ENCODE assay signal across 21 cellular contexts in the genomic region with DNA sequence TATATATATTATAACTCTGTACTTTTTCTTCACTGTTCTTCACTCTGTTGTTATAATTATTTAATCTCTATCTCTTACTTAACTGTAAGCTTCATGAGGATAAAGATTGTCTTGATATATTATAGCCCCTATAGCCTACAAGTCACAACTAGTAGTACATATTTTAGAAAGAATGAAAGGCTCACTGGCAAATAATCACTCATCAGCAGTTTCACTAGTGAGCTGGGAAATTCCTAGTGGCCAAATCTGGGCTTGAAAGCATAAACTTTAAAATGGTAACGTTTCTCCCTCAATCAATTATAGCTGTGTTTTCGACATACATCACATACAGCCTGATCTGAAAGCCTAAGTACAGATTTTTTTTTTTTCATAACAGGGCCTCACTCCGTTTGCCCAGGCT. TPM values are rescaled to one million over a fixed set of nuclear protein-coding genes. Genes with fewer than 3 reads are reported as not detected.
DNase-seq lines count a peak whose midpoint lies in the region; ATAC-seq, FAIRE-seq and TF ChIP-seq lines count a peak whose summit lies in the region.
"Had no signal": no experiment of that assay in that cellular context is flagged by ENCODE, and none has a peak within 500 bp of the region (broad histone marks: within the 10 kb centered on the region; RNA-seq: fewer than 3 reads in every experiment).

No MANE protein-coding gene starts in this region.

- H4K20me1 ChIP-seq in GM23338 (replicated peaks; ENCODE audit: insufficient read depth) (no peaks in the 10 kb centered on the region), K562 (replicated peaks; ENCODE audit: control insufficient read depth, insufficient read depth, low read length) (no peaks in the 10 kb centered on the region)

- no peak overlapping the region for H3K9ac ChIP-seq in K562 (ENCODE audit: insufficient read depth in 1 of 2, low read depth in 2 of 2, low read length in 2 of 2)

- no peak overlapping the region for H2AFZ ChIP-seq in GM23338
- no peak overlapping the region for H2AFZ ChIP-seq in K562 (ENCODE audit: low read depth, low read length)

- TF ChIP-seq CTCF in GM12865 (IDR thresholded peaks at IDR 0.05; ENCODE audit: insufficient read depth, low read depth, low read length, missing control alignments) (no peak), GM23338 (conservative IDR thresholded peaks at IDR 0.05; ENCODE audit: low read depth in 2 of 2) (no peak), K562 (IDR thresholded peaks at IDR 0.05 in 2 of 3, conservative IDR thresholded peaks at IDR 0.05 in 1 of 3; ENCODE audit: insufficient read depth in 2 of 3, low read depth in 1 of 3, low read length in 3 of 3) (no peak), osteocyte (IDR thresholded peaks at IDR 0.05) (no peak)

- intact Hi-C loops in K562 (cut with micrococcal nuclease) = no loop called here
- intact Hi-C loops in left colon (cut with DNase I, micrococcal nuclease) = no loop called here

- H3F3A ChIP-seq in GM23338 (replicated peaks; ENCODE audit: low read depth) = no peaks in the 10 kb centered on the region

- no peak for TF ChIP-seq RAD21 in K562 (CRISPR knock-in tag; conservative IDR thresholded peaks at IDR 0.05 in 1 of 2, IDR thresholded peaks at IDR 0.05 in 1 of 2)

- POLR2A ChIA-PET in K562 (lab: Yijun Ruan, JAX) = interaction anchor here (2.7 kb wide), 1 partner anchor 11 kb away, joined by 7 read pairs; no protein-coding TSS in a partner anchor

- no peak for TF ChIP-seq POLR2A in K562 (conservative IDR thresholded peaks at IDR 0.05)

- H3K27me3 Mint-ChIP-seq in GM23338 (ENCODE audit: insufficient read depth, low read depth, poor library complexity) = no peaks in the 10 kb centered on the region
- no peaks in the 10 kb centered on the region for H3K27me3 Mint-ChIP-seq in osteocyte (ENCODE audit: unreplicated experiment)
- H3K27me3 Mint-ChIP-seq: CD4-positive, CD25-positive, alpha-beta regulatory T cell had no signal

- in situ Hi-C loops in K562 (cut with MboI) = no loop called here

- no peak for FAIRE-seq in K562 (lab: Jason Lieb, UNC)

- H3K4me3 ChIP-seq in GM12865 (ENCODE audit: low read depth, low read length) (no peak overlapping the region), GM23338 (no peak overlapping the region), K562 (no peak overlapping the region)

- H3K4me1 Mint-ChIP-seq in GM23338 (peaks cover 34% of the 10 kb centered on the region), osteocyte (ENCODE audit: unreplicated experiment) (peaks cover 7% of the 10 kb centered on the region)

- H3K4me3 Mint-ChIP-seq in GM23338 (no peak overlapping the region; the same call in 2 of the 3 replicates), osteocyte (ENCODE audit: unreplicated experiment) (no peak overlapping the region)
- H3K4me3 Mint-ChIP-seq: CD4-positive, CD25-positive, alpha-beta regulatory T cell had no signal

- TF ChIP-seq EP300 in K562 (IDR thresholded peaks at IDR 0.05; ENCODE audit: low read length) = no peak

- DNase-seq in GM12865 (ENCODE audit: low read depth) (peak; percentile 51), GM23338 (ENCODE audit: low spot score) (no peak), K562 (ENCODE audit: extremely low read depth in 1 of 4, low spot score in 3 of 4) (no peak), osteocyte (ENCODE audit: extremely low spot score, unreplicated experiment) (no peak), left colon (no peak), NCI-H1694 (lab: John Stamatoyannopoulos, UW) (no peak)
- DNase-seq: BE2C; CD4-positive, CD25-positive, alpha-beta regulatory T cell; COR-L47; DMS 273 treated with DMSO at 0.1 percent for 48 hours; DND-41; NCI-H187; NCI-H2107; NCI-H510A treated with DMSO at 0.1 percent for 48 hours; NCI-H774; SIG-M5; T-helper 1 cell had no signal

- H3K9me3 Mint-ChIP-seq in GM23338 = no peaks in the 10 kb centered on the region
- no peaks in the 10 kb centered on the region for H3K9me3 Mint-ChIP-seq in osteocyte (ENCODE audit: unreplicated experiment)
- H3K9me3 Mint-ChIP-seq: CD4-positive, CD25-positive, alpha-beta regulatory T cell had no signal

- 72% methylated on average over 2 of the region's 3 CpGs for WGBS in K562 (ENCODE audit: insufficient coverage, low coverage, missing lambda C conversion rate)

- no peaks in the 10 kb centered on the region for H3K9me3 ChIP-seq in K562 (replicated peaks; ENCODE audit: control insufficient read depth, insufficient read depth, low read depth, low read length)
- H3K9me3 ChIP-seq: BE2C had no signal

- H3K9me2 ChIP-seq in GM23338 (ENCODE audit: insufficient read depth) = no peaks in the 10 kb centered on the region

- peaks cover 34% of the 10 kb centered on the region for H3K79me2 ChIP-seq in GM23338 (replicated peaks; ENCODE audit: insufficient read depth)
- 0 out of 3 replicates have a peak, but pooled peaks cover 8% of the 10 kb centered on the region for H3K79me2 ChIP-seq in K562 (ENCODE audit: control insufficient read depth, insufficient read depth, low read length)

- H3K27ac Mint-ChIP-seq in GM23338 (peak overlapping the region; percentile 50; the same call in 1 of the 2 replicates), osteocyte (ENCODE audit: unreplicated experiment) (no peak overlapping the region)

- no peaks in the 10 kb centered on the region for H3K9me1 ChIP-seq in K562 (ENCODE audit: control insufficient read depth, insufficient read depth, low read length)

- H3K36me3 ChIP-seq in GM23338 (ENCODE audit: insufficient read depth) (peaks cover 33% of the 10 kb centered on the region), K562 (ENCODE audit: control insufficient read depth, insufficient read depth, low read length) (peaks cover 92% of the 10 kb centered on the region)

- CTCF ChIA-PET in K562 (lab: Yijun Ruan, JAX; ENCODE audit: low intra/inter-chr PET ratio) = no interaction called here

- H3K36me3 Mint-ChIP-seq in GM23338 (ENCODE audit: low read depth) = peaks cover 92% of the 10 kb centered on the region
- H3K36me3 Mint-ChIP-seq in osteocyte (ENCODE audit: unreplicated experiment) = no peaks in the 10 kb centered on the region

- H3K4me2 ChIP-seq in GM23338 (no peak overlapping the region), K562 (ENCODE audit: insufficient read depth, low read length) (no peak overlapping the region)

- BruUV-seq in K562 (replicated peaks; lab: Mats Ljungman, UMichigan) = no TSS peak

- H3K27me3 ChIP-seq in GM23338 (ENCODE audit: insufficient read depth) (no peaks in the 10 kb centered on the region), K562 (ENCODE audit: control insufficient read depth in 2 of 2, insufficient read depth in 2 of 2, low read length in 2 of 2) (no peaks in the 10 kb centered on the region)
- H3K27me3 ChIP-seq: BE2C had no signal

- H3K27ac ChIP-seq in GM23338 (ENCODE audit: low read depth) = no peak overlapping the region; the same call in 1 of the 2 replicates
- H3K27ac ChIP-seq in K562 (ENCODE audit: extremely low read depth, low read depth, low read length) = no peak overlapping the region

- ATAC-seq in GM23338 = no peak
- peak; percentile 45 for ATAC-seq in HG03378 (IDR thresholded peaks at IDR 0.05; ENCODE audit: unreplicated experiment)
- no peak for ATAC-seq in K562
- no peak for ATAC-seq in GM18858 (IDR thresholded peaks at IDR 0.05; ENCODE audit: unreplicated experiment)
- ATAC-seq in left colon = no peak
- ATAC-seq: HCT116 had no signal

- peaks cover 22% of the 10 kb centered on the region for H3K4me1 ChIP-seq in GM23338 (ENCODE audit: insufficient read depth)
- no peaks in the 10 kb centered on the region for H3K4me1 ChIP-seq in K562 (replicated peaks in 1 of 2; ENCODE audit: control insufficient read depth in 2 of 2, insufficient read depth in 2 of 2, low read length in 2 of 2)

TF ChIP-seq in K562, 482 proteins besides CTCF, POLR2A, EP300 and RAD21 (continues in another document):
- TF ChIP-seq, protein P1, sequence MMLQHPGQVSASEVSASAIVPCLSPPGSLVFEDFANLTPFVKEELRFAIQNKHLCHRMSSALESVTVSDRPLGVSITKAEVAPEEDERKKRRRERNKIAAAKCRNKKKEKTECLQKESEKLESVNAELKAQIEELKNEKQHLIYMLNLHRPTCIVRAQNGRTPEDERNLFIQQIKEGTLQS (IDR thresholded peaks at IDR 0.05) = no peak
- TF ChIP-seq, protein P1 (CRISPR knock-in tag; conservative IDR thresholded peaks at IDR 0.05) = no peak
- TF ChIP-seq C11orf30 (IDR thresholded peaks at IDR 0.05; ENCODE audit: low read depth) (peak; percentile 25; the same call in 1 of the 2 replicates), SMARCC2 (IDR thresholded peaks at IDR 0.05; ENCODE audit: low read depth) (no peak)
- TF ChIP-seq, protein P2, sequence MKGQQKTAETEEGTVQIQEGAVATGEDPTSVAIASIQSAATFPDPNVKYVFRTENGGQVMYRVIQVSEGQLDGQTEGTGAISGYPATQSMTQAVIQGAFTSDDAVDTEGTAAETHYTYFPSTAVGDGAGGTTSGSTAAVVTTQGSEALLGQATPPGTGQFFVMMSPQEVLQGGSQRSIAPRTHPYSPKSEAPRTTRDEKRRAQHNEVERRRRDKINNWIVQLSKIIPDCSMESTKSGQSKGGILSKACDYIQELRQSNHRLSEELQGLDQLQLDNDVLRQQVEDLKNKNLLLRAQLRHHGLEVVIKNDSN (CRISPR knock-in tag; IDR thresholded peaks at IDR 0.05) = no peak

RNA-seq across cellular contexts. Expression of a gene that starts 42.5 kb away (rescaled TPM):
- 396 and 408 TPM in 2 replicates for total RNA-seq in GM23338 (2014; rRNA removed; shearing (Covaris generic))
- polyA plus RNA-seq in GM23338 (2016; fragmentation: Nextera tagmentation; extraction: Ambion mirVana) (432 and 444 TPM in 2 replicates), K562 (2011; rRNA removed) (148 and 304 TPM in 2 replicates), K562 (2014; fragmentation: Illumina TruSeq; extraction: Trizol) (148 and 160 TPM in 2 replicates), K562 (2014; fragmentation: Nextera tagmentation; extraction: Ambion mirVana) (100 to 1,000 TPM; 350 to 403 TPM), K562 (2014; rRNA removed) (137 and 141 TPM in 2 replicates)
- total RNA-seq in K562 (2011; cell fraction: chromatin; rRNA removed; ENCODE audit: low replicate concordance) = 294 and 379 TPM in 2 replicates
- 320 and 363 TPM in 2 replicates for total RNA-seq in K562 (2011; cell fraction: nucleolus; rRNA removed)
- 387 and 390 TPM in 2 replicates for total RNA-seq in K562 (2011; cell fraction: nucleoplasm; rRNA removed)
- total RNA-seq in K562 (2014; rRNA removed) (113 and 115 TPM in 2 replicates), K562 (2014; rRNA removed; fragmentation: Illumina TruSeq; extraction: Trizol) (187 and 206 TPM in 2 replicates), K562 (2015; rRNA removed; fragmentation: Illumina TruSeq; extraction: Trizol) (201 and 205 TPM in 2 replicates), K562 (2021) (162 and 170 TPM in 2 replicates), osteocyte (1.3 and 2.1 TPM in 2 replicates), left colon (100 to 1,000 TPM in 1 of 2 donors, 10 to 100 TPM in 1; 65.4 to 133 TPM)
- 120 and 135 TPM in 2 replicates for polyA plus RNA-seq in K562 (2011; cell fraction: cytosol; rRNA removed)
- polyA plus RNA-seq in K562 (2011; cell fraction: nucleus; rRNA removed) = 81.1 and 102 TPM in 2 replicates
- polyA plus RNA-seq in K562 (2012) = 217 and 283 TPM in 2 replicates
- 161 and 254 TPM in 2 replicates for polyA minus RNA-seq in K562 (2011; rRNA and poly(A)+ RNA removed)
- 100 and 143 TPM in 2 replicates for polyA minus RNA-seq in K562 (2011; cell fraction: cytosol; rRNA and poly(A)+ RNA removed)
- 156 and 191 TPM in 2 replicates for polyA minus RNA-seq in K562 (2011; cell fraction: nucleus; rRNA and poly(A)+ RNA removed)
- total RNA-seq: G401 had no signal

Comparison
In these comparisons a context has a peak if more than half of its experiments do, and no peak if none do; other contexts are left out.
1. RNA of a gene that starts 42.5 kb away (total RNA-seq): 396 to 408 TPM in GM23338, 113 to 390 TPM in K562 and 65.4 to 133 TPM in left colon; 1.3 to 2.1 TPM in osteocyte; every median in the first group is over 10 times any median in the second.